ENCODE assay signal across 16 cellular contexts in the genomic region with DNA sequence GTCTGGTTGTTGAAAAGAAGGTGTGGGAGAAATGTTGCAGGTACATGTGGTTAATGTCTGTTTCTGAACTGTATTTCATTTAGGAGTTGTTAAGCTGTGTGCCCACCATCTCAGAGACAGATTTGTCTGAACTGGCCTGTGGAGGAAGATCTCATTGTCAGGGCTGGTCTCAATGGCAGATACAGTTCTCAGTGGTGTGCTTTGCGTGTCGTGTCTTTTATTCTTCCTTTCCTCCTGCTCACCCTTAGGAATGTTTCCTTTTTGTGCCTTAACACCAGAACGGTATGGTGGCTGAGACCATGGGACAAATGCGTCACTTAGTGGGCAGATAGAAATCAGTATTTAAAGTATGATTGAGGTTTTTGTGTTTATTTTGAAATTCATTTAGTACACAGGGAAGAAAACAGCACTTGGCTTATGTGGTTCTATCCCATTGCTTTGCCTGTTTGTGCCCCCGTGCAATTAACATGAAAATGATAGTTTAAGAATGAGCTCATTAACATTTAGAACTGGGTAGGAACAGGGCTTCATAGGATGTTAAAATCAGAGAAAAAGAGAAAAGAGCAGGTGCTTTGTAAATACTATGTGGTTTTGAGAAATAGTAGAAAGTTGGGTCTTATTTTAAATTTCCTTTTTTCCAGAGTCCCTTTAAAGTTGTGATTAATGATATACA.
A peak's percentile ranks its signal among the peaks of the same experiment; 100 is the strongest.
DNase-seq lines count a peak whose midpoint lies in the region; FAIRE-seq and TF ChIP-seq lines count a peak whose summit lies in the region.
"Had no signal": no experiment of that assay in that cellular context is flagged by ENCODE, and none has a peak within 500 bp of the region (broad histone marks: within the 10 kb centered on the region; RNA-seq: fewer than 3 reads in every experiment).

No MANE protein-coding gene starts in this region.

- no peaks in the 10 kb centered on the region for H3F3A ChIP-seq in smooth muscle cell (ENCODE audit: low read depth)

- TF ChIP-seq RAD21 in H1 (IDR thresholded peaks at IDR 0.05 in 1 of 2, conservative IDR thresholded peaks at IDR 0.05 in 1 of 2; ENCODE audit: low read depth in 2 of 2, low read length in 2 of 2) = no peak

- H4K8ac ChIP-seq in H1 (ENCODE audit: extremely low read depth, insufficient read depth, low read length) = no peak overlapping the region

- peaks cover 0 to 12% (median 8%) of the 10 kb centered on the region in 4 experiments; a peak in 6 of 7 replicates for H3K4me1 ChIP-seq in H1 (replicated peaks in 1 of 4; ENCODE audit: control insufficient read depth in 3 of 4, insufficient read depth in 4 of 4, low read length in 3 of 4)
- H3K4me1 ChIP-seq in smooth muscle cell (ENCODE audit: low read depth) = peaks cover 14% of the 10 kb centered on the region

- H3K23ac ChIP-seq in H1 (ENCODE audit: insufficient read length) = no peak overlapping the region

- no peak overlapping the region for H3K56ac ChIP-seq in H1 (replicated peaks; ENCODE audit: insufficient read length, low read depth, low read length)

- DNase-seq in H4 (ENCODE audit: low spot score) = peak; percentile 82
- peak; percentile 29 for DNase-seq in M059J (ENCODE audit: low read depth)
- no peak for DNase-seq in H1 (ENCODE audit: low read depth in 1 of 2, low spot score in 2 of 2)
- no peak for DNase-seq in smooth muscle cell (lab: John Stamatoyannopoulos, UW; ENCODE audit: unreplicated experiment)
- DNase-seq in islet precursor cell = no peak
- no peak for DNase-seq in Kasumi-1 (lab: John Stamatoyannopoulos, UW)
- no peak for DNase-seq in NOMO-1 treated with dmso at 0.1 percent for 144 hours (lab: John Stamatoyannopoulos, UW; ENCODE audit: unreplicated experiment)
- DNase-seq: ACHN; CD4-positive, CD25-positive, alpha-beta regulatory T cell; DMS53; GF-D8; HCEC 1CT; HFFc6; IMR-90 had no signal

- TF ChIP-seq CTCF in H1 (IDR thresholded peaks at IDR 0.05; ENCODE audit: control extremely low read depth in 1 of 3, insufficient read depth in 1 of 3, low read depth in 1 of 3, low read length in 3 of 3) = no peak
- no peak for TF ChIP-seq CTCF in smooth muscle cell (IDR thresholded peaks at IDR 0.05; ENCODE audit: borderline replicate concordance, insufficient read depth, poor library complexity, severe bottlenecking)

- H2BK120ac ChIP-seq in H1 (replicated peaks; ENCODE audit: low read depth, low read length) = no peak overlapping the region

- H4K91ac ChIP-seq in H1 (replicated peaks; ENCODE audit: insufficient read length, low read length) = no peak overlapping the region

- H2BK12ac ChIP-seq in H1 (ENCODE audit: low read depth, low read length) = peak overlapping the region; percentile 77

- H2BK5ac ChIP-seq in H1 (ENCODE audit: low read depth, low read length) = 0 out of 2 replicates have a peak overlapping the region, but pooled peaks have one; percentile 20

- TF ChIP-seq EP300 in H1 (IDR thresholded peaks at IDR 0.05; ENCODE audit: borderline replicate concordance in 1 of 2, low read depth in 2 of 2, low read length in 2 of 2) = no peak

- H3K4me3 ChIP-seq in H1 (ENCODE audit: extremely low read depth in 1 of 4, insufficient read depth in 2 of 4, low read depth in 3 of 4, low read length in 4 of 4) (peak overlapping the region in 1 of 4 experiments; percentile 32; a peak in 1 of 8 replicates), smooth muscle cell (no peak overlapping the region)
- H3K4me3 ChIP-seq: BLaER1 treated with 17β-estradiol and CSF1 and Interleukin-3, amounts not matched to agents 10 nM and 100 nM had no signal

- H3K36me3 ChIP-seq in H1 (ENCODE audit: control insufficient read depth in 2 of 4, insufficient read depth in 4 of 4, low read length in 3 of 4) (no peaks in the 10 kb centered on the region), smooth muscle cell (ENCODE audit: low read depth) (no peaks in the 10 kb centered on the region)
- H3K36me3 ChIP-seq: BLaER1 treated with 17β-estradiol and CSF1 and Interleukin-3, amounts not matched to agents 10 nM and 100 nM had no signal

- peak overlapping the region; percentile 42; the same call in 1 of the 2 replicates for H2AK5ac ChIP-seq in H1 (ENCODE audit: low read depth, low read length)

- no peak overlapping the region for H3K27ac ChIP-seq in H1 (ENCODE audit: low read depth, low read length)
- no peak overlapping the region for H3K27ac ChIP-seq in smooth muscle cell (ENCODE audit: low read depth)
- H3K27ac ChIP-seq: BLaER1 treated with 17β-estradiol and CSF1 and Interleukin-3, amounts not matched to agents 10 nM and 100 nM; HL-60 had no signal

- no peak overlapping the region for H3K14ac ChIP-seq in H1 (ENCODE audit: insufficient read length)

- peak overlapping the region; percentile 52 for H3K18ac ChIP-seq in H1 (ENCODE audit: extremely low read depth, low read length)

- 0 out of 2 replicates have a peak overlapping the region, but pooled peaks have one; percentile 19 for H2AFZ ChIP-seq in H1 (ENCODE audit: low read length)
- no peak overlapping the region for H2AFZ ChIP-seq in smooth muscle cell (ENCODE audit: low read depth)

- H4K20me1 ChIP-seq in H1 (replicated peaks in 1 of 2; ENCODE audit: control insufficient read depth in 1 of 2, insufficient read depth in 2 of 2, low read length in 2 of 2) (no peaks in the 10 kb centered on the region), smooth muscle cell (ENCODE audit: low read depth) (peaks cover 98% of the 10 kb centered on the region)

- 13% methylated on average over 5 of the region's 5 CpGs; no CpG with 5 or more reads in 1 of the 2 experiments for WGBS in H1 (ENCODE audit: extremely low coverage in 1 of 2, insufficient coverage in 1 of 2, insufficient read length in 1 of 2, insufficient replicate concordance in 2 of 2, low coverage in 1 of 2, low lambda C conversion rate in 2 of 2, missing lambda C conversion rate in 1 of 2), 2 experiments
- WGBS in smooth muscle cell (ENCODE audit: low lambda C conversion rate) = 32% methylated on average over 5 of the region's 5 CpGs

- H2BK15ac ChIP-seq in H1 (ENCODE audit: low read length) = no peak overlapping the region

- H3K79me2 ChIP-seq in H1 (ENCODE audit: control insufficient read depth in 1 of 2, insufficient read depth in 2 of 2, low read length in 2 of 2) (no peaks in the 10 kb centered on the region), smooth muscle cell (ENCODE audit: low read depth) (no peaks in the 10 kb centered on the region)

- peak overlapping the region; percentile 68; the same call in 1 of the 2 replicates for H2BK20ac ChIP-seq in H1 (ENCODE audit: low read length)

- H3K4me2 ChIP-seq in H1 (ENCODE audit: insufficient read depth in 1 of 2, low read depth in 2 of 2, low read length in 2 of 2) (peak overlapping the region; percentile 55 to 59), smooth muscle cell (peak overlapping the region; percentile 17)
- H3K4me2 ChIP-seq: BLaER1 treated with 17β-estradiol and CSF1 and Interleukin-3, amounts not matched to agents 10 nM and 100 nM had no signal

- no peaks in the 10 kb centered on the region for H3K23me2 ChIP-seq in H1 (ENCODE audit: low read depth, low read length)

- peak overlapping the region; percentile 25 for H4K5ac ChIP-seq in H1 (ENCODE audit: insufficient read length, low read depth, low read length)

- no peaks in the 10 kb centered on the region for H3K27me3 ChIP-seq in H1 (replicated peaks in 1 of 4; ENCODE audit: control insufficient read depth in 3 of 4, extremely low read depth in 1 of 4, insufficient read depth in 3 of 4, low read length in 3 of 4)
- no peaks in the 10 kb centered on the region for H3K27me3 ChIP-seq in smooth muscle cell (ENCODE audit: low read depth)
- H3K27me3 ChIP-seq: BLaER1 treated with 17β-estradiol and CSF1 and Interleukin-3, amounts not matched to agents 10 nM and 100 nM had no signal

- H3K9ac ChIP-seq in H1 (replicated peaks in 1 of 4; ENCODE audit: extremely low read depth in 1 of 4, low read depth in 3 of 4, low read length in 3 of 4) = no peak overlapping the region; a peak in 1 of 7 replicates
- no peak overlapping the region for H3K9ac ChIP-seq in smooth muscle cell (ENCODE audit: low read depth)
- H3K9ac ChIP-seq: BLaER1 treated with 17β-estradiol and CSF1 and Interleukin-3, amounts not matched to agents 10 nM and 100 nM had no signal

- no peak for TF ChIP-seq POLR2A in H1 (IDR thresholded peaks at IDR 0.05; ENCODE audit: control extremely low read depth in 1 of 2, low read depth in 2 of 2, low read length in 2 of 2)

- H3K4ac ChIP-seq in H1 (replicated peaks; ENCODE audit: insufficient read length, low read depth, low read length) = no peak overlapping the region

- CTCF ChIA-PET in H1 (lab: Charles Lee; ENCODE audit: partially characterized antibody) = interaction anchor here (1.4 kb wide), 1 partner anchor 11 kb away, joined by 5 read pairs; no protein-coding TSS in a partner anchor

- POLR2A ChIA-PET in H1 (lab: Charles Lee; ENCODE audit: partially characterized antibody) = no interaction called here

- peak; percentile 82 for FAIRE-seq in H1 (lab: Jason Lieb, UNC)

- peaks cover 2% of the 10 kb centered on the region; the same call in 1 of the 2 replicates for H3K79me1 ChIP-seq in H1 (ENCODE audit: low read depth, low read length)

- H3K9me3 ChIP-seq in H1 (ENCODE audit: insufficient read depth in 2 of 2, low read depth in 1 of 2, low read length in 1 of 2) = no peaks in the 10 kb centered on the region
- no peaks in the 10 kb centered on the region for H3K9me3 ChIP-seq in smooth muscle cell (replicated peaks; ENCODE audit: low read depth)

TF ChIP-seq in H1, 55 proteins besides CTCF, POLR2A, EP300 and RAD21:
- no peak for TF ChIP-seq SAP30 (IDR thresholded peaks at IDR 0.05; ENCODE audit: insufficient read depth, insufficient replicate concordance, low read length)

Comparison
In these comparisons a context has a peak if more than half of its experiments do, and no peak if none do; other contexts are left out.
1. DNase-seq: peak in H4 (single experiment) and M059J (single experiment); none in H1 (0 of 2), smooth muscle cell (single experiment), islet precursor cell (single experiment), Kasumi-1 (0 of 2) and NOMO-1 treated with dmso at 0.1 percent for 144 hours (single experiment).